ENCODE assay signal across 1 cellular context in genomic region chr5:137200906-137201305, GRCh38.
TF ChIP-seq lines count a peak whose summit lies in the region.

No MANE protein-coding gene starts in this region.

TF ChIP-seq in GM23338, 12 proteins besides CTCF, POLR2A, EP300 and RAD21 (continued from another document):
- TF ChIP-seq ZNF462 (CRISPR knock-in tag; IDR thresholded peaks at IDR 0.05) (0 out of 2 replicates have a peak, but pooled peaks have one; percentile 21), ZNF114 (CRISPR knock-in tag; IDR thresholded peaks at IDR 0.05) (no peak)
